In the genomic region with DNA sequence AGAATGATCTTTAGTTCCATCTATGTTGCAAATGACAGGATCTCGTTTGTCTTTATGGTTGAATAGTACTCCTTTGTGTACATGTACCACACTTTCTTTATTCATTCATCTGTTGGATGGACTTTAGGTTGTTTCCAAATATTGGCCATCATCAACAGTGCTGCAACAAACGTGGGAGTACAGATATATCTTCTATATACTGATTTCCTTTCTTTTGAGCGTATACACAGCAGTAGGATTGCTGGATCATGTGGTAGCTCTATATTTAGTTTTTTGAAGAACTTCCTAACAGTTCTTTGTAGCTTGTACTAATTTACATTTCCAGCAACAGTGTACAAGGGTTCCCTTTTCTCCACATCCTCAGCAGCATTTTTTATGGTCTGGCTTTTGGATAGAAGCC, we compare ENCODE assay signal across 3 cellular contexts.
"Had no signal": no experiment of that assay in that cellular context is flagged by ENCODE, and none has a peak within 500 bp of the region (broad histone marks: within the 10 kb centered on the region; RNA-seq: fewer than 3 reads in every experiment).

No MANE protein-coding gene starts in this region.

- DNase-seq: H9, HCEC 1CT, IMR-90 had no signal
